10 cellular contexts compared by ENCODE assay signal in genomic region chr1:111475706-111476105, GRCh38. TPM values are rescaled to one million over a fixed set of nuclear protein-coding genes. Genes with fewer than 3 reads are reported as not detected.
DNase-seq lines count a peak whose midpoint lies in the region; ATAC-seq, FAIRE-seq and TF ChIP-seq lines count a peak whose summit lies in the region.
"Had no signal": no experiment of that assay in that cellular context is flagged by ENCODE, and none has a peak within 500 bp of the region (broad histone marks: within the 10 kb centered on the region; RNA-seq: fewer than 3 reads in every experiment).

No MANE protein-coding gene starts in this region.

- DNase-seq in DND-41 (no peak), small intestine (peak; percentile 5), NCI-H2196 (lab: John Stamatoyannopoulos, UW; ENCODE audit: unreplicated experiment) (no peak), G401 (ENCODE audit: low spot score) (no peak), NCI-H524 (lab: John Stamatoyannopoulos, UW) (no peak)
- peak; percentile 50 to 58 for DNase-seq in activated T-cell treated with anti-CD3 and anti-CD28 coated beads, Interleukin-2, amount 50 U/mL, for 72 hours
- DNase-seq: left colon, T-helper 9 cell had no signal

- peaks cover 51% of the 10 kb centered on the region for H3K4me1 Mint-ChIP-seq in activated T-cell treated with anti-CD3 and anti-CD28 coated beads, Interleukin-2, amount 50 U/mL, for 72 hours (ENCODE audit: low read depth)

- 72 to 83% (median 74%) methylated on average over 5 of the region's 5 CpGs for WGBS in small intestine, 3 donors

- H4K20me1 ChIP-seq in DND-41 (ENCODE audit: insufficient read depth, low read length): no peaks in the 10 kb centered on the region

- no peak overlapping the region for H3K4me3 ChIP-seq in DND-41 (ENCODE audit: low read depth in 1 of 2, low read length in 2 of 2)
- H3K4me3 ChIP-seq in small intestine (ENCODE audit: low read depth in 1 of 2, low read length in 2 of 2): no peak overlapping the region

- TF ChIP-seq CTCF in DND-41 (IDR thresholded peaks at IDR 0.05; ENCODE audit: borderline replicate concordance, extremely low read depth, low read length, poor library complexity, severe bottlenecking): no peak

- H3K27ac Mint-ChIP-seq in activated T-cell treated with anti-CD3 and anti-CD28 coated beads, Interleukin-2, amount 50 U/mL, for 72 hours: peak overlapping the region; percentile 15

- no peaks in the 10 kb centered on the region for H3K27me3 Mint-ChIP-seq in activated T-cell treated with anti-CD3 and anti-CD28 coated beads, Interleukin-2, amount 50 U/mL, for 72 hours (ENCODE audit: low read depth)

- H3K4me1 ChIP-seq in DND-41 (ENCODE audit: insufficient read depth, low read length): peaks cover 41% of the 10 kb centered on the region
- peaks cover 2 to 6% of the 10 kb centered on the region in 2 donors for H3K4me1 ChIP-seq in small intestine (ENCODE audit: control insufficient read depth in 2 of 2, insufficient read depth in 1 of 2, low read depth in 1 of 2, low read length in 1 of 2)

- no peaks in the 10 kb centered on the region for H3K36me3 ChIP-seq in DND-41 (ENCODE audit: insufficient read depth, low read length)
- H3K36me3 ChIP-seq in small intestine (ENCODE audit: control insufficient read depth in 2 of 2, insufficient read depth in 2 of 2, low read length in 2 of 2): no peaks in the 10 kb centered on the region

- peak overlapping the region; percentile 92 for H3K27ac ChIP-seq in DND-41 (ENCODE audit: low read length)
- H3K27ac ChIP-seq in small intestine (ENCODE audit: low read depth in 1 of 2, low read length in 1 of 2): no peak overlapping the region

- H3K27me3 ChIP-seq in DND-41 (ENCODE audit: insufficient read depth, low read length, poor library complexity) (no peaks in the 10 kb centered on the region), small intestine (ENCODE audit: control insufficient read depth in 2 of 2, insufficient read depth in 2 of 2, low read length in 2 of 2) (no peaks in the 10 kb centered on the region)

- ATAC-seq in DND-41 (ENCODE audit: insufficient read depth, low read depth): no peak
- peak; percentile 43 for ATAC-seq in GM18867 (IDR thresholded peaks at IDR 0.05; ENCODE audit: unreplicated experiment)
- ATAC-seq in activated T-cell treated with anti-CD3 and anti-CD28 coated beads, Interleukin-2, amount 50 U/mL, for 72 hours (replicated peaks in 1 of 2): peak; percentile 80 to 84
- ATAC-seq: esophagus mucosa, left colon had no signal

- H2AFZ ChIP-seq in DND-41 (ENCODE audit: low read depth, low read length): 0 out of 2 replicates have a peak overlapping the region, but pooled peaks have one; percentile 14

- H3K4me3 Mint-ChIP-seq in activated T-cell treated with anti-CD3 and anti-CD28 coated beads, Interleukin-2, amount 50 U/mL, for 72 hours: peak overlapping the region; percentile 50 to 80

- peak overlapping the region; percentile 47 for H3K9ac ChIP-seq in DND-41 (ENCODE audit: low read depth, low read length)

- in situ Hi-C loops in G401 (cut with HindIII; ENCODE audit: low sequenced_read_pairs): no loop called here

- no peak for FAIRE-seq in small intestine (lab: Jason Lieb, UNC)

- no peaks in the 10 kb centered on the region for H3K79me2 ChIP-seq in DND-41 (ENCODE audit: insufficient read depth, low read length)

- peak overlapping the region; percentile 60; the same call in 1 of the 2 replicates for H3K4me2 ChIP-seq in DND-41 (ENCODE audit: insufficient read depth, low read length)

- H3K9me3 Mint-ChIP-seq in activated T-cell treated with anti-CD3 and anti-CD28 coated beads, Interleukin-2, amount 50 U/mL, for 72 hours: no peaks in the 10 kb centered on the region

- no peaks in the 10 kb centered on the region for H3K9me3 ChIP-seq in DND-41 (ENCODE audit: insufficient read depth, low read length, severe bottlenecking)
- H3K9me3 ChIP-seq in small intestine (ENCODE audit: control insufficient read depth, low read depth): no peaks in the 10 kb centered on the region

- H3K36me3 Mint-ChIP-seq in activated T-cell treated with anti-CD3 and anti-CD28 coated beads, Interleukin-2, amount 50 U/mL, for 72 hours (ENCODE audit: insufficient read depth in 2 of 2): peaks cover 5 to 7% of the 10 kb centered on the region in 2 donors

RNA-seq across cellular contexts. Expression of gene C1orf162, which starts 1.9 kb away (rescaled TPM):
- total RNA-seq in activated T-cell treated with anti-CD3 and anti-CD28 coated beads, Interleukin-2, amount 50 U/mL, for 72 hours: 10 to 100 TPM; 11.4 to 11.7 TPM
- 10 to 100 TPM; 10.3 to 27.2 (median 14.1) TPM for polyA plus RNA-seq in small intestine
- 0.51 TPM in 1 of 2 replicates, not detected in the other for total RNA-seq in G401 (2014; rRNA removed; shearing (Covaris generic))

RNA-seq across cellular contexts. Expression of gene ATP5PB, which starts 26.4 kb away (rescaled TPM):
- total RNA-seq in activated T-cell treated with anti-CD3 and anti-CD28 coated beads, Interleukin-2, amount 50 U/mL, for 72 hours: 100 to 1,000 TPM; 203 to 245 TPM
- polyA plus RNA-seq in small intestine: 100 to 1,000 TPM; 502 to 589 (median 515) TPM
- total RNA-seq in G401 (2014; rRNA removed; shearing (Covaris generic)): 744 and 851 TPM in 2 replicates

RNA-seq across cellular contexts. Expression of gene WDR77, which starts 26.6 kb away (rescaled TPM):
- 10 to 100 TPM; 15.7 to 21.5 TPM for total RNA-seq in activated T-cell treated with anti-CD3 and anti-CD28 coated beads, Interleukin-2, amount 50 U/mL, for 72 hours
- 10 to 100 TPM; 11.0 to 29.3 (median 14.1) TPM for polyA plus RNA-seq in small intestine
- 89.2 and 134 TPM in 2 replicates for total RNA-seq in G401 (2014; rRNA removed; shearing (Covaris generic))

RNA-seq across cellular contexts. Expression of gene ADORA3, which starts 27.7 kb away (rescaled TPM):
- under 1 TPM in 1 of 2 donors, not detected in 1; 0.58 TPM for total RNA-seq in activated T-cell treated with anti-CD3 and anti-CD28 coated beads, Interleukin-2, amount 50 U/mL, for 72 hours
- polyA plus RNA-seq in small intestine: 1 to 10 TPM; 2.5 to 4.6 (median 4.4) TPM
- not detected in 2 replicates for total RNA-seq in G401 (2014; rRNA removed; shearing (Covaris generic))

RNA-seq across cellular contexts. Expression of gene TMIGD3, which starts 27.7 kb away (rescaled TPM):
- total RNA-seq in activated T-cell treated with anti-CD3 and anti-CD28 coated beads, Interleukin-2, amount 50 U/mL, for 72 hours: not detected
- 1 to 10 TPM; 2.0 to 6.2 (median 2.7) TPM for polyA plus RNA-seq in small intestine
- not detected in 2 replicates for total RNA-seq in G401 (2014; rRNA removed; shearing (Covaris generic))
- total RNA-seq: esophagus mucosa had no signal

Comparison
In these comparisons a context has a peak if more than half of its experiments do, and no peak if none do; other contexts are left out.
1. DNase-seq: peak in activated T-cell treated with anti-CD3 and anti-CD28 coated beads, Interleukin-2, amount 50 U/mL, for 72 hours (2 of 2) and small intestine (single experiment); none in DND-41 (single experiment), NCI-H2196 (single experiment), G401 (single experiment) and NCI-H524 (0 of 2).